9 cellular contexts compared by ENCODE assay signal in genomic region chr10:89861584-89862287, GRCh38.
DNase-seq lines count a peak whose midpoint lies in the region; ATAC-seq and TF ChIP-seq lines count a peak whose summit lies in the region.
"Had no signal": no experiment of that assay in that cellular context is flagged by ENCODE, and none has a peak within 500 bp of the region (broad histone marks: within the 10 kb centered on the region; RNA-seq: fewer than 3 reads in every experiment).

No MANE protein-coding gene starts in this region.

- peak overlapping the region; percentile 84 for H3K27ac Mint-ChIP-seq in activated T-helper 17 cell treated with anti-CD3 and anti-CD28 coated beads, Interleukin-2, amount 50 U/mL, for 72 hours
- H3K27ac Mint-ChIP-seq in naive thymus-derived CD8-positive, alpha-beta T cell: peak overlapping the region in 6 of 10 donors; percentile 4 to 79 (median 44)

- peak; percentile 62 for ATAC-seq in HG03442 (IDR thresholded peaks at IDR 0.05; ENCODE audit: unreplicated experiment)
- ATAC-seq in activated T-helper 17 cell treated with anti-CD3 and anti-CD28 coated beads, Interleukin-2, amount 50 U/mL, for 72 hours (replicated peaks): peak; percentile 96
- ATAC-seq in naive thymus-derived CD8-positive, alpha-beta T cell: no peak
- no peak for ATAC-seq in GM19023 (IDR thresholded peaks at IDR 0.05; ENCODE audit: unreplicated experiment)
- no peak for ATAC-seq in GM18505 (IDR thresholded peaks at IDR 0.05; ENCODE audit: unreplicated experiment)
- ATAC-seq in HG03159 (IDR thresholded peaks at IDR 0.05; ENCODE audit: unreplicated experiment): no peak

- no peak overlapping the region for H3K4me3 ChIP-seq in coronary artery
- H3K4me3 ChIP-seq: cardiac muscle cell had no signal

- peak overlapping the region; percentile 71 for H3K4me3 Mint-ChIP-seq in activated T-helper 17 cell treated with anti-CD3 and anti-CD28 coated beads, Interleukin-2, amount 50 U/mL, for 72 hours
- peak overlapping the region in 5 of 10 donors; percentile 0 to 55 (median 33) for H3K4me3 Mint-ChIP-seq in naive thymus-derived CD8-positive, alpha-beta T cell

- no peak for TF ChIP-seq POLR2A in GM18505 (IDR thresholded peaks at IDR 0.05; ENCODE audit: borderline replicate concordance, extremely low read depth, insufficient read depth, insufficient read length)

- no peaks in the 10 kb centered on the region for H3K27me3 Mint-ChIP-seq in activated T-helper 17 cell treated with anti-CD3 and anti-CD28 coated beads, Interleukin-2, amount 50 U/mL, for 72 hours
- peaks cover 0 to 2% (median 0%) of the 10 kb centered on the region in 5 donors for H3K27me3 Mint-ChIP-seq in naive thymus-derived CD8-positive, alpha-beta T cell

- H3K9me3 Mint-ChIP-seq in activated T-helper 17 cell treated with anti-CD3 and anti-CD28 coated beads, Interleukin-2, amount 50 U/mL, for 72 hours: no peaks in the 10 kb centered on the region
- H3K9me3 Mint-ChIP-seq in naive thymus-derived CD8-positive, alpha-beta T cell: no peaks in the 10 kb centered on the region

- H3K27ac ChIP-seq in coronary artery: no peak overlapping the region
- H3K27ac ChIP-seq: cardiac muscle cell had no signal

- DNase-seq in EL (peak; percentile 57), coronary artery (ENCODE audit: low spot score) (no peak)
- no peak for DNase-seq in naive thymus-derived CD8-positive, alpha-beta T cell

- H3K36me3 Mint-ChIP-seq in activated T-helper 17 cell treated with anti-CD3 and anti-CD28 coated beads, Interleukin-2, amount 50 U/mL, for 72 hours (ENCODE audit: low read depth): no peaks in the 10 kb centered on the region
- no peaks in the 10 kb centered on the region for H3K36me3 Mint-ChIP-seq in naive thymus-derived CD8-positive, alpha-beta T cell

- POLR2A ChIA-PET in naive thymus-derived CD8-positive, alpha-beta T cell (lab: Charles Lee): no interaction called here

- peaks cover 16% of the 10 kb centered on the region for H3K4me1 Mint-ChIP-seq in activated T-helper 17 cell treated with anti-CD3 and anti-CD28 coated beads, Interleukin-2, amount 50 U/mL, for 72 hours
- H3K4me1 Mint-ChIP-seq in naive thymus-derived CD8-positive, alpha-beta T cell: peaks cover 8 to 21% (median 14%) of the 10 kb centered on the region in 4 donors

- TF ChIP-seq CTCF in coronary artery (IDR thresholded peaks at IDR 0.05): no peak

Comparison
In these comparisons a context has a peak if more than half of its experiments do, and no peak if none do; other contexts are left out.
1. ATAC-seq: peak in HG03442 (single experiment) and activated T-helper 17 cell treated with anti-CD3 and anti-CD28 coated beads, Interleukin-2, amount 50 U/mL, for 72 hours (single experiment); none in naive thymus-derived CD8-positive, alpha-beta T cell (0 of 2), GM19023 (single experiment), GM18505 (single experiment) and HG03159 (single experiment).